12 cellular contexts compared by ENCODE assay signal in genomic region chr3:42033741-42034140, GRCh38. TPM values are rescaled to one million over a fixed set of nuclear protein-coding genes. Genes with fewer than 3 reads are reported as not detected.
A peak's percentile ranks its signal among the peaks of the same experiment; 100 is the strongest.
DNase-seq lines count a peak whose midpoint lies in the region; ATAC-seq and TF ChIP-seq lines count a peak whose summit lies in the region.
"Had no signal": no experiment of that assay in that cellular context is flagged by ENCODE, and none has a peak within 500 bp of the region (broad histone marks: within the 10 kb centered on the region; RNA-seq: fewer than 3 reads in every experiment).

No MANE protein-coding gene starts in this region.

- intact Hi-C loops in cardiac septum (cut with DNase I), result no loop called here
- intact Hi-C loops in esophagus muscularis mucosa (cut with DNase I), result no loop called here

- H3K27me3 ChIP-seq in right atrium auricular region (no peaks in the 10 kb centered on the region), esophagus muscularis mucosa (no peaks in the 10 kb centered on the region), neural cell (ENCODE audit: insufficient read depth, low read depth, low read length) (no peaks in the 10 kb centered on the region)
- H3K27me3 ChIP-seq: pancreas had no signal

- no peak overlapping the region for H3K4me2 ChIP-seq in neural cell (ENCODE audit: low read length)

- H3K9me2 ChIP-seq in neural cell (ENCODE audit: insufficient read depth, low read length), result no peaks in the 10 kb centered on the region

- no peak for TF ChIP-seq EP300 in esophagus muscularis mucosa (IDR thresholded peaks at IDR 0.05)
- no peak for TF ChIP-seq EP300 in neural cell (conservative IDR thresholded peaks at IDR 0.05; ENCODE audit: poor library complexity, severe bottlenecking)

- H3K79me2 ChIP-seq in neural cell (replicated peaks; ENCODE audit: insufficient read depth, low read length), result peaks cover 4% of the 10 kb centered on the region

- H3K36me3 ChIP-seq in right atrium auricular region (peaks cover 8% of the 10 kb centered on the region), esophagus muscularis mucosa (peaks cover 0 to 14% (median 7%) of the 10 kb centered on the region in 4 donors), neural cell (ENCODE audit: insufficient read depth, low read length) (no peaks in the 10 kb centered on the region)
- H3K36me3 ChIP-seq: pancreas had no signal

- peak; percentile 32 for DNase-seq in right atrium auricular region (ENCODE audit: low spot score)
- no peak for DNase-seq in cardiac septum (ENCODE audit: low spot score)
- DNase-seq in esophagus muscularis mucosa (ENCODE audit: extremely low spot score), result no peak
- DNase-seq in NCI-H1436 (lab: John Stamatoyannopoulos, UW), result no peak
- DNase-seq: activated CD4-positive, alpha-beta T cell treated with anti-CD3 and anti-CD28 coated beads, Interleukin-2, amount 50 U/mL, for 48 hours; activated naive CD4-positive, alpha-beta T cell treated with anti-CD3 and anti-CD28 coated beads, Interleukin-2, amount 50 U/mL, for 16 hours; effector memory CD8-positive, alpha-beta T cell; pancreas had no signal

- WGBS in esophagus muscularis mucosa, result 89% methylated on average over 2 of the region's 2 CpGs

- no peak for TF ChIP-seq RAD21 in neural cell (conservative IDR thresholded peaks at IDR 0.05)

- no peaks in the 10 kb centered on the region for H4K20me1 ChIP-seq in neural cell (ENCODE audit: insufficient read depth)

- peaks cover 4% of the 10 kb centered on the region for H3F3A ChIP-seq in neural cell (ENCODE audit: insufficient read depth, low read length, poor library complexity, severe bottlenecking)

- no peak for TF ChIP-seq POLR2A in esophagus muscularis mucosa (IDR thresholded peaks at IDR 0.05; ENCODE audit: low read depth)

- TF ChIP-seq CTCF in right atrium auricular region (IDR thresholded peaks at IDR 0.05), result no peak
- TF ChIP-seq CTCF in esophagus muscularis mucosa (IDR thresholded peaks at IDR 0.05), result no peak
- no peak for TF ChIP-seq CTCF in neural cell (IDR thresholded peaks at IDR 0.05; ENCODE audit: poor library complexity, severe bottlenecking)

- H3K9me3 ChIP-seq in right atrium auricular region (no peaks in the 10 kb centered on the region), esophagus muscularis mucosa (no peaks in the 10 kb centered on the region), neural cell (ENCODE audit: low read length) (no peaks in the 10 kb centered on the region)
- H3K9me3 ChIP-seq: pancreas had no signal

- H3K4me3 ChIP-seq in right atrium auricular region, result no peak overlapping the region
- no peak overlapping the region for H3K4me3 ChIP-seq in esophagus muscularis mucosa
- no peak overlapping the region for H3K4me3 ChIP-seq in neural cell (ENCODE audit: low read length)
- H3K4me3 ChIP-seq: pancreas had no signal

- H3K27ac ChIP-seq in right atrium auricular region (peak overlapping the region; percentile 85 to 88), esophagus muscularis mucosa (replicated peaks in 1 of 4) (peak overlapping the region; percentile 65 to 86 (median 83)), neural cell (ENCODE audit: low read length) (peak overlapping the region; percentile 64)

- H3K9ac ChIP-seq in neural cell (ENCODE audit: low read length), result no peak overlapping the region

- no peak overlapping the region for H2AFZ ChIP-seq in neural cell (ENCODE audit: low read depth, low read length)

- ATAC-seq in GM21360 (IDR thresholded peaks at IDR 0.05; ENCODE audit: unreplicated experiment), result no peak
- no peak for ATAC-seq in HG02840 (IDR thresholded peaks at IDR 0.05; ENCODE audit: low FRiP score, unreplicated experiment)
- ATAC-seq in HG03045 (IDR thresholded peaks at IDR 0.05; ENCODE audit: unreplicated experiment), result no peak
- ATAC-seq: effector memory CD8-positive, alpha-beta T cell had no signal

- H3K4me1 ChIP-seq in right atrium auricular region (peaks cover 0 to 77% of the 10 kb centered on the region in 2 donors), esophagus muscularis mucosa (peaks cover 73 to 80% (median 76%) of the 10 kb centered on the region in 4 donors)

TF ChIP-seq in neural cell, 6 proteins besides CTCF, POLR2A, EP300 and RAD21:
- TF ChIP-seq POLR2AphosphoS5 (IDR thresholded peaks at IDR 0.05) (no peak), MXI1 (conservative IDR thresholded peaks at IDR 0.05; ENCODE audit: poor library complexity, severe bottlenecking) (no peak), TAF1 (IDR thresholded peaks at IDR 0.05; ENCODE audit: low read depth) (no peak), EZH2 (IDR thresholded peaks at IDR 0.05; ENCODE audit: borderline replicate concordance, insufficient read depth, low read length, poor library complexity, severe bottlenecking) (no peak), REST (IDR thresholded peaks at IDR 0.05; ENCODE audit: borderline replicate concordance) (no peak), SMC3 (conservative IDR thresholded peaks at IDR 0.05; ENCODE audit: poor library complexity) (no peak)

RNA-seq across cellular contexts. Expression of gene TRAK1, which starts 57.4 kb away (rescaled TPM):
- total RNA-seq in right atrium auricular region, result 100 to 1,000 TPM; 172 to 259 TPM
- 246 TPM for total RNA-seq in cardiac septum
- 10 to 100 TPM; 45.7 to 74.8 (median 57.7) TPM for total RNA-seq in esophagus muscularis mucosa
- polyA plus RNA-seq in neural cell, result 34.7 and 39.3 TPM in 2 replicates
- 81.6 and 84.6 TPM in 2 replicates for polyA minus RNA-seq in neural cell
